18 cellular contexts compared by ENCODE assay signal in the genomic region with DNA sequence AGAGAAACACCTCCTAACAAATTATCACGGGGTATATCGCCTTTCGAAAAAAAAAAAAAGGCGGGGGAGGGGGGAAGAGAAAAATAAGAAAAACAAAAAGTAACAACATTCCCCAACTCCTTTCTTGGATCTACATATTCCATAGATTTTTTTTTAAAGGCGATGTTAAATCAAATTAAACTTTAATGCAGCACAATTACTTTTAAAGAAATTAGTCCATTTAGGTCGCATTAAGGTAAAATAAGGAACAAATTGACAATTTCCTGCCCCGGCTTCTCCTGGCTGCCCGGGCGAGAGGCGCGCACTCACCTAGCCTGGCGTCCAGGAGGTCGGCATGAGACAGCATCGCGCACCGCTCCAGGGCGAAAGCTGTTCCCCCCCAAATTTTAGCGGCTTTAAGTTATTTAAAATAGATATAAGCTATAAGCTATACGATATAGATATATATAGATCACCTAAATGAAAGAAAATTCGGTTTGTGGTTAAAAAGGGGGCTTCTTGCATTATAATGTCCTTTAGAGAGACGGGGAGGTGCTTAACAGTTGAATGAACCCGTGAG. TPM values are rescaled to one million over a fixed set of nuclear protein-coding genes. Genes with fewer than 3 reads are reported as not detected.
DNase-seq lines count a peak whose midpoint lies in the region; ATAC-seq and TF ChIP-seq lines count a peak whose summit lies in the region.
"Had no signal": no experiment of that assay in that cellular context is flagged by ENCODE, and none has a peak within 500 bp of the region (broad histone marks: within the 10 kb centered on the region; RNA-seq: fewer than 3 reads in every experiment).

A gene (minus strand): TSS at position 510 of the 559 bp plus-strand sequence. CDS start 164 bp downstream, at position 346.

- CTCF ChIA-PET in activated CD4-positive, alpha-beta T cell treated with anti-CD3 and anti-CD28 coated beads for 36 hours (lab: Charles Lee) = interaction anchor here (0.6 to 1.9 kb wide), 3 partner anchors 8 to 430 kb away, joined by 3 to 4 read pairs (median 3); no protein-coding TSS in a partner anchor
- CTCF ChIA-PET in RWPE1 (lab: Yijun Ruan, JAX) = interaction anchor here (0.6 to 0.8 kb wide), 5 partner anchors 72 to 721 kb away, joined by 4 to 8 read pairs (median 4); no protein-coding TSS in a partner anchor

- POLR2A ChIA-PET in activated CD4-positive, alpha-beta T cell treated with anti-CD3 and anti-CD28 coated beads for 36 hours (lab: Charles Lee) = interaction anchor here (0.6 kb wide), 1 partner anchor 61 kb away, joined by 3 read pairs; no protein-coding TSS in a partner anchor
- POLR2A ChIA-PET in RWPE1 (lab: Yijun Ruan, JAX; ENCODE audit: low non-redundant PET) = no interaction called here

- H3K27me3 ChIP-seq in NT2/D1 (ENCODE audit: insufficient read depth, insufficient read length) = peaks cover 100% of the 10 kb centered on the region
- H3K27me3 ChIP-seq in psoas muscle (ENCODE audit: insufficient read depth in 3 of 3, low read length in 2 of 3) = peaks cover 3 to 100% (median 49%) of the 10 kb centered on the region in 3 donors

- H3K36me3 Mint-ChIP-seq in activated CD4-positive, alpha-beta T cell treated with anti-CD3 and anti-CD28 coated beads for 36 hours (ENCODE audit: low read depth) = no peaks in the 10 kb centered on the region
- peaks cover 3% of the 10 kb centered on the region for H3K36me3 Mint-ChIP-seq in endothelial cell (ENCODE audit: low read depth, unreplicated experiment)

- H3K9me3 Mint-ChIP-seq in activated CD4-positive, alpha-beta T cell treated with anti-CD3 and anti-CD28 coated beads for 36 hours (ENCODE audit: low read depth) = peaks cover 2% of the 10 kb centered on the region
- H3K9me3 Mint-ChIP-seq in endothelial cell (ENCODE audit: unreplicated experiment) = no peaks in the 10 kb centered on the region

- no peaks in the 10 kb centered on the region for H3K36me3 ChIP-seq in NT2/D1 (ENCODE audit: insufficient read depth, insufficient read length, low read length)
- no peaks in the 10 kb centered on the region for H3K36me3 ChIP-seq in psoas muscle (ENCODE audit: insufficient read depth in 1 of 2, low read depth in 1 of 2)

- H3K27ac ChIP-seq in psoas muscle = no peak within 1 kb of the TSS
- no peak within 1 kb of the TSS for H3K27ac ChIP-seq in RWPE1
- H3K27ac ChIP-seq: foreskin keratinocyte had no signal

- WGBS in psoas muscle, 3 donors = 10 to 13% (median 13%) methylated on average over 22 of the region's 22 CpGs

- no peak for TF ChIP-seq CTCF in endothelial cell (IDR thresholded peaks at IDR 0.05; ENCODE audit: unreplicated experiment)
- TF ChIP-seq CTCF in psoas muscle (IDR thresholded peaks at IDR 0.05) = no peak
- no peak for TF ChIP-seq CTCF in RWPE1 (conservative IDR thresholded peaks at IDR 0.05; ENCODE audit: low read depth)

- H3K27me3 Mint-ChIP-seq in activated CD4-positive, alpha-beta T cell treated with anti-CD3 and anti-CD28 coated beads for 36 hours = peaks cover 67% of the 10 kb centered on the region
- H3K27me3 Mint-ChIP-seq in endothelial cell (ENCODE audit: unreplicated experiment) = peaks cover 32% of the 10 kb centered on the region

- DNase-seq in activated CD4-positive, alpha-beta T cell treated with anti-CD3 and anti-CD28 coated beads for 36 hours = no peak
- DNase-seq in activated CD4-positive, alpha-beta T cell treated with anti-CD3 and anti-CD28 coated beads, Interleukin-2, amount 50 U/mL, for 48 hours = no peak
- DNase-seq in NT2/D1 (ENCODE audit: low read depth, low spot score) (no peak), endothelial cell (ENCODE audit: low spot score) (no peak), psoas muscle (no peak), DMS114 treated with DMSO at 0.1 percent for 48 hours (lab: John Stamatoyannopoulos, UW; ENCODE audit: unreplicated experiment) (no peak), posterior vena cava (ENCODE audit: low spot score) (no peak), RWPE1 (ENCODE audit: low spot score) (no peak)
- DNase-seq: activated CD8-positive, alpha-beta memory T cell treated with anti-CD3 and anti-CD28 coated beads for 24 hours; DMS79 treated with DMSO at 0.1 percent for 48 hours; foreskin keratinocyte; MV-4-11; NCI-H2171; occipital lobe; stimulated activated CD4-positive, alpha-beta T cell treated with anti-CD3 and anti-CD28 coated beads, Interleukin-15, amount 100 ng/mL, for 24 hours; stimulated activated CD8-positive, alpha-beta memory T cell treated with anti-CD3 and anti-CD28 coated beads, Interleukin-4, amount 100 ng/mL, for 48 hours had no signal

- H3K4me1 ChIP-seq in NT2/D1 (ENCODE audit: insufficient read depth, insufficient read length) (peaks cover 8% of the 10 kb centered on the region), psoas muscle (peaks cover 12% of the 10 kb centered on the region)
- H3K4me1 ChIP-seq: foreskin keratinocyte had no signal

- ATAC-seq in activated CD4-positive, alpha-beta T cell treated with anti-CD3 and anti-CD28 coated beads for 36 hours = no peak
- ATAC-seq in psoas muscle = no peak

- H3K9me3 ChIP-seq in NT2/D1 (ENCODE audit: insufficient read depth, low read length) = no peaks in the 10 kb centered on the region
- no peaks in the 10 kb centered on the region for H3K9me3 ChIP-seq in psoas muscle

- peaks cover 22% of the 10 kb centered on the region for H3K4me1 Mint-ChIP-seq in activated CD4-positive, alpha-beta T cell treated with anti-CD3 and anti-CD28 coated beads for 36 hours
- peaks cover 15% of the 10 kb centered on the region for H3K4me1 Mint-ChIP-seq in endothelial cell (ENCODE audit: unreplicated experiment)

- H3K27ac Mint-ChIP-seq in activated CD4-positive, alpha-beta T cell treated with anti-CD3 and anti-CD28 coated beads for 36 hours = peak within 1 kb of the TSS; percentile 12
- no peak within 1 kb of the TSS for H3K27ac Mint-ChIP-seq in endothelial cell (ENCODE audit: unreplicated experiment)

- H3K4me3 ChIP-seq in NT2/D1 (ENCODE audit: insufficient read length, low read depth) = peak within 1 kb of the TSS; percentile 34
- peak within 1 kb of the TSS; percentile 13 for H3K4me3 ChIP-seq in psoas muscle

- H3K9ac ChIP-seq in NT2/D1 (ENCODE audit: insufficient read length, low read depth) = no peak within 1 kb of the TSS

- intact Hi-C loops in activated CD4-positive, alpha-beta T cell treated with anti-CD3 and anti-CD28 coated beads for 36 hours (cut with DNase I, micrococcal nuclease) = loop anchor here in 1 of 2 experiments (5.0 kb wide), 1 partner anchor 319 kb away; no protein-coding TSS in a partner anchor
- intact Hi-C loops in psoas muscle (cut with DNase I) (no loop called here), posterior vena cava (cut with DNase I) (loop anchor here in 1 of 2 donors (5.0 kb wide), 1 partner anchor 646 kb away; no protein-coding TSS in a partner anchor)

- peak within 1 kb of the TSS; percentile 36 for H3K4me3 Mint-ChIP-seq in activated CD4-positive, alpha-beta T cell treated with anti-CD3 and anti-CD28 coated beads for 36 hours
- peak within 1 kb of the TSS; percentile 65 for H3K4me3 Mint-ChIP-seq in endothelial cell (ENCODE audit: unreplicated experiment)

RNA-seq across cellular contexts. Expression of the gene that starts here (rescaled TPM):
- not detected for total RNA-seq in activated CD4-positive, alpha-beta T cell treated with anti-CD3 and anti-CD28 coated beads for 36 hours
- total RNA-seq in endothelial cell (ENCODE audit: unreplicated experiment) (not detected), psoas muscle (not detected), posterior vena cava (not detected)
- polyA plus RNA-seq in psoas muscle = under 1 TPM in 1 of 3 donors, not detected in 2; 0.01 TPM
- total RNA-seq: foreskin keratinocyte, occipital lobe, OCI-LY7 had no signal
- polyA plus RNA-seq: AG04450, foreskin keratinocyte had no signal
